Comparison of ENCODE assay signal across 21 cellular contexts in genomic region chr3:191379473-191379872, GRCh38. TPM values are rescaled to one million over a fixed set of nuclear protein-coding genes. Genes with fewer than 3 reads are reported as not detected.
"Had no signal": no experiment of that assay in that cellular context is flagged by ENCODE, and none has a peak within 500 bp of the region (broad histone marks: within the 10 kb centered on the region; RNA-seq: fewer than 3 reads in every experiment).

No MANE protein-coding gene starts in this region.

- H3K9me3 Mint-ChIP-seq: activated CD4-positive, alpha-beta T cell treated with anti-CD3 and anti-CD28 coated beads, Interleukin-2, amount 10 ng/mL, durations not matched to agents 24 days and 14 days; activated CD8-positive, alpha-beta T cell treated with anti-CD3 and anti-CD28 coated beads for 36 hours; activated naive CD8-positive, alpha-beta T cell treated with anti-CD3 and anti-CD28 coated beads, Interleukin-2, amount 50 U/mL, for 24 hours; activated T-cell treated with anti-CD3 and anti-CD28 coated beads, Interleukin-2, amount 50 U/mL, for 24 hours had no signal

- H3K27me3 Mint-ChIP-seq: activated CD4-positive, alpha-beta T cell treated with anti-CD3 and anti-CD28 coated beads, Interleukin-2, amount 10 ng/mL, durations not matched to agents 24 days and 14 days; activated CD8-positive, alpha-beta T cell treated with anti-CD3 and anti-CD28 coated beads for 36 hours; activated naive CD8-positive, alpha-beta T cell treated with anti-CD3 and anti-CD28 coated beads, Interleukin-2, amount 50 U/mL, for 24 hours; activated T-cell treated with anti-CD3 and anti-CD28 coated beads, Interleukin-2, amount 50 U/mL, for 24 hours; progenitor cell of endocrine pancreas had no signal

- H3K4me1 Mint-ChIP-seq: activated naive CD8-positive, alpha-beta T cell treated with anti-CD3 and anti-CD28 coated beads, Interleukin-2, amount 50 U/mL, for 24 hours had no signal

- H3K27ac Mint-ChIP-seq: activated CD4-positive, alpha-beta T cell treated with anti-CD3 and anti-CD28 coated beads, Interleukin-2, amount 10 ng/mL, durations not matched to agents 24 days and 14 days; activated CD8-positive, alpha-beta T cell treated with anti-CD3 and anti-CD28 coated beads for 36 hours; activated naive CD4-positive, alpha-beta T cell treated with anti-CD3 and anti-CD28 coated beads for 36 hours; activated naive CD8-positive, alpha-beta T cell treated with anti-CD3 and anti-CD28 coated beads, Interleukin-2, amount 50 U/mL, for 24 hours; activated T-cell treated with anti-CD3 and anti-CD28 coated beads, Interleukin-2, amount 50 U/mL, for 24 hours had no signal

- DNase-seq: activated CD4-positive, alpha-beta T cell treated with anti-CD3 and anti-CD28 coated beads, Interleukin-2, amount 10 ng/mL, durations not matched to agents 24 days and 14 days; activated CD8-positive, alpha-beta T cell treated with anti-CD3 and anti-CD28 coated beads for 36 hours; activated naive CD4-positive, alpha-beta T cell treated with anti-CD3 and anti-CD28 coated beads for 36 hours; activated naive CD8-positive, alpha-beta T cell treated with anti-CD3 and anti-CD28 coated beads, Interleukin-2, amount 50 U/mL, for 24 hours; activated T-cell treated with anti-CD3 and anti-CD28 coated beads, Interleukin-2, amount 50 U/mL, for 24 hours; aorta; brain microvascular endothelial cell; central memory CD4-positive, alpha-beta T cell; colonic mucosa; foreskin keratinocyte; hypothalamus; islet precursor cell; left colon; occipital lobe; stimulated activated CD4-positive, alpha-beta T cell treated with anti-CD3 and anti-CD28 coated beads, Interleukin-12 subunit alpha, Interleukin-12 subunit beta, amount 100 ng/mL, for 4 hours; stimulated activated CD4-positive, alpha-beta T cell treated with anti-CD3 and anti-CD28 coated beads, Interleukin-1b, Interleukin-23, amount 100 ng/mL, for 48 hours; stimulated activated CD8-positive, alpha-beta memory T cell treated with anti-CD3 and anti-CD28 coated beads, Interleukin-4, amount 100 ng/mL, for 48 hours; stimulated activated naive CD8-positive, alpha-beta T cell treated with anti-CD3 and anti-CD28 coated beads, Interleukin-15, Interleukin-2, amounts not matched to agents 100 U/mL and 50 U/mL, for 24 hours; transverse colon; uterus had no signal

- H3K4me3 Mint-ChIP-seq: activated CD4-positive, alpha-beta T cell treated with anti-CD3 and anti-CD28 coated beads, Interleukin-2, amount 10 ng/mL, durations not matched to agents 24 days and 14 days; activated CD8-positive, alpha-beta T cell treated with anti-CD3 and anti-CD28 coated beads for 36 hours; activated naive CD4-positive, alpha-beta T cell treated with anti-CD3 and anti-CD28 coated beads for 36 hours; activated naive CD8-positive, alpha-beta T cell treated with anti-CD3 and anti-CD28 coated beads, Interleukin-2, amount 50 U/mL, for 24 hours; activated T-cell treated with anti-CD3 and anti-CD28 coated beads, Interleukin-2, amount 50 U/mL, for 24 hours had no signal

RNA-seq across cellular contexts. Expression of gene UTS2B, which starts 49.1 kb away (rescaled TPM):
- total RNA-seq: activated CD4-positive, alpha-beta T cell treated with anti-CD3 and anti-CD28 coated beads, Interleukin-2, amount 10 ng/mL, durations not matched to agents 24 days and 14 days; activated CD8-positive, alpha-beta T cell treated with anti-CD3 and anti-CD28 coated beads for 36 hours; activated naive CD4-positive, alpha-beta T cell treated with anti-CD3 and anti-CD28 coated beads for 36 hours; left colon had no signal
